ENCODE assay signal across 30 cellular contexts in the genomic region with DNA sequence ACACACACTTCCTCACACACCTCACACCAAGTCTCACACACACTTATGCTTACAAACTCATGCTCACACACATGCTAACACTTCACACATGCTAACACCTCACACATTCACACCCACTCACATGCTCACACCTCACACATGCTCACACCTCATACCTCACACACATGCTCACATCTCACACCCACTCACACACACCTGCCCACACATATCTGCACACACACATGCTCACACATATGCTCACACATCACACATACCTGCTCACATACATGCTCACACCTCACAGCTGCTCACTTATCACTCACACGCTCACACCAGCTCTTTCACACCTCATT. TPM values are rescaled to one million over a fixed set of nuclear protein-coding genes. Genes with fewer than 3 reads are reported as not detected.
"Had no signal": no experiment of that assay in that cellular context is flagged by ENCODE, and none has a peak within 500 bp of the region (broad histone marks: within the 10 kb centered on the region; RNA-seq: fewer than 3 reads in every experiment).

No MANE protein-coding gene starts in this region.

- H3K27me3 ChIP-seq: adrenal gland, body of pancreas, breast epithelium, Peyer's patch, SJSA1 had no signal

- H3K9me3 ChIP-seq: adrenal gland, body of pancreas, breast epithelium, Peyer's patch, SJSA1, SK-N-SH had no signal

- ATAC-seq: activated CD8-positive, alpha-beta T cell treated with anti-CD3 and anti-CD28 coated beads for 36 hours; body of pancreas; PC-3 had no signal

- DNase-seq: activated CD4-positive, alpha-beta T cell treated with anti-CD3 and anti-CD28 coated beads, Interleukin-2, amount 10 ng/mL, durations not matched to agents 24 days and 14 days; activated CD4-positive, alpha-beta T cell treated with anti-CD3 and anti-CD28 coated beads, Interleukin-2, amount 50 U/mL, for 4 hours; activated CD8-positive, alpha-beta T cell treated with anti-CD3 and anti-CD28 coated beads for 36 hours; activated gamma-delta T cell; activated naive CD4-positive, alpha-beta T cell treated with Interleukin-2 at 50 U/mL for 16 hours; activated T-cell treated with anti-CD3 and anti-CD28 coated beads, Interleukin-2, amount 50 U/mL, for 24 hours; adrenal gland; body of pancreas; MM.1S; MV-4-11; NCI-H1092; NCI-H1436 treated with DMSO at 0.1 percent for 48 hours; NCI-H1694 treated with DMSO at 0.1 percent for 48 hours; NCI-H2029; NCI-H345; NCI-H524 treated with DMSO at 0.1 percent for 48 hours; NCI-H748 treated with DMSO at 0.1 percent for 48 hours; NK-92 treated with Interleukin-12 subunit alpha and Interleukin-12 subunit beta, amount 100 ng/mL, for 24 hours; PC-3; RPMI8226; SHP77 treated with DMSO at 0.1 percent for 48 hours; SK-N-SH had no signal

- H3K4me2 ChIP-seq: SK-N-SH had no signal

- H3K9ac ChIP-seq: SK-N-SH had no signal

- H3K36me3 ChIP-seq: adrenal gland, breast epithelium, Peyer's patch, SJSA1 had no signal

- H3K27ac ChIP-seq: adrenal gland, body of pancreas, breast epithelium, Peyer's patch, SJSA1 had no signal

- FAIRE-seq: astrocyte, TTC549 had no signal

- H3K4me3 ChIP-seq: adrenal gland, body of pancreas, breast epithelium, Peyer's patch, SJSA1 had no signal

RNA-seq across cellular contexts. Expression of gene MYBPC3, which starts 4.5 kb away (rescaled TPM):
- total RNA-seq: activated CD4-positive, alpha-beta T cell treated with anti-CD3 and anti-CD28 coated beads, Interleukin-2, amount 10 ng/mL, durations not matched to agents 24 days and 14 days; activated CD8-positive, alpha-beta memory T cell treated with anti-CD3 and anti-CD28 coated beads for 36 hours; activated CD8-positive, alpha-beta T cell treated with anti-CD3 and anti-CD28 coated beads for 36 hours; activated T-helper 2 cell treated with anti-CD3 and anti-CD28 coated beads, Interferon-gamma antibody, Interleukin-2, Interleukin-4, amounts not matched to agents 10 μg/mL and 5 μg/mL and 100 μg/mL, durations not matched to agents 14 hours and 24 hours and 36 hours; astrocyte; body of pancreas; PC-3; Peyer's patch; SJSA1 had no signal
- polyA plus RNA-seq: SK-N-SH had no signal

RNA-seq across cellular contexts. Expression of gene SPI1, which starts 21.4 kb away (rescaled TPM):
- total RNA-seq: activated CD4-positive, alpha-beta T cell treated with anti-CD3 and anti-CD28 coated beads, Interleukin-2, amount 10 ng/mL, durations not matched to agents 24 days and 14 days; activated CD8-positive, alpha-beta memory T cell treated with anti-CD3 and anti-CD28 coated beads for 36 hours; astrocyte; NCI-H460; SJSA1 had no signal
- polyA plus RNA-seq: SK-N-SH had no signal
